In genomic region chr18:52936931-52937330, GRCh38 we compare ENCODE assay signal across 19 cellular contexts.
DNase-seq lines count a peak whose midpoint lies in the region; ATAC-seq and TF ChIP-seq lines count a peak whose summit lies in the region.
"Had no signal": no experiment of that assay in that cellular context is flagged by ENCODE, and none has a peak within 500 bp of the region (broad histone marks: within the 10 kb centered on the region; RNA-seq: fewer than 3 reads in every experiment).

No MANE protein-coding gene starts in this region.

- no peak overlapping the region for H3K27ac Mint-ChIP-seq in activated CD8-positive, alpha-beta T cell treated with anti-CD3 and anti-CD28 coated beads for 36 hours
- H3K27ac Mint-ChIP-seq: B cell; CD4-positive, alpha-beta T cell had no signal

- POLR2A ChIA-PET in activated CD8-positive, alpha-beta T cell treated with anti-CD3 and anti-CD28 coated beads for 36 hours (lab: Charles Lee): no interaction called here

- H3K4me3 Mint-ChIP-seq in activated CD8-positive, alpha-beta T cell treated with anti-CD3 and anti-CD28 coated beads for 36 hours: no peak overlapping the region
- H3K4me3 Mint-ChIP-seq: B cell; CD4-positive, alpha-beta T cell had no signal

- H3K36me3 Mint-ChIP-seq in activated CD8-positive, alpha-beta T cell treated with anti-CD3 and anti-CD28 coated beads for 36 hours (ENCODE audit: low read depth): no peaks in the 10 kb centered on the region

- intact Hi-C loops in activated CD8-positive, alpha-beta T cell treated with anti-CD3 and anti-CD28 coated beads for 36 hours (cut with micrococcal nuclease): no loop called here
- intact Hi-C loops in gastrocnemius medialis (cut with DNase I; ENCODE audit: low total_unique reads): no loop called here

- no peak for TF ChIP-seq POLR2A in gastrocnemius medialis (IDR thresholded peaks at IDR 0.05)

- H3K9me3 Mint-ChIP-seq in activated CD8-positive, alpha-beta T cell treated with anti-CD3 and anti-CD28 coated beads for 36 hours: peaks cover 5% of the 10 kb centered on the region

- DNase-seq in DMS53 treated with DMSO at 0.1 percent for 48 hours (lab: John Stamatoyannopoulos, UW; ENCODE audit: unreplicated experiment) (peak; percentile 96), NCI-H446 treated with DMSO at 0.1 percent for 48 hours (lab: John Stamatoyannopoulos, UW) (peak; percentile 3), astrocyte of the spinal cord (ENCODE audit: low read depth, low spot score) (peak; percentile 65), kidney tubule cell (ENCODE audit: low spot score) (peak; percentile 2), gastrocnemius medialis (no peak), NCI-H1092 (lab: John Stamatoyannopoulos, UW) (no peak), HuH-7.5 (ENCODE audit: low spot score) (no peak)
- no peak for DNase-seq in activated CD8-positive, alpha-beta T cell treated with anti-CD3 and anti-CD28 coated beads for 36 hours
- DNase-seq: ACHN; Calu3; CD4-positive, alpha-beta T cell; NCI-H146; NCI-H2107; NCI-H748 treated with DMSO at 0.1 percent for 48 hours; Peyer's patch; SHP77 treated with DMSO at 0.1 percent for 48 hours had no signal

- H3K36me3 ChIP-seq in gastrocnemius medialis: no peaks in the 10 kb centered on the region
- H3K36me3 ChIP-seq: Peyer's patch had no signal

- H3K27ac ChIP-seq in gastrocnemius medialis: no peak overlapping the region
- H3K27ac ChIP-seq: Peyer's patch had no signal

- no peaks in the 10 kb centered on the region for H3K4me1 ChIP-seq in gastrocnemius medialis
- H3K4me1 ChIP-seq: Peyer's patch had no signal

- CTCF ChIA-PET in activated CD8-positive, alpha-beta T cell treated with anti-CD3 and anti-CD28 coated beads for 36 hours (lab: Charles Lee): no interaction called here

- no peaks in the 10 kb centered on the region for H3K27me3 ChIP-seq in gastrocnemius medialis
- H3K27me3 ChIP-seq: Peyer's patch had no signal

- H3K4me3 ChIP-seq in astrocyte of the spinal cord (ENCODE audit: low read depth, low read length): no peak overlapping the region
- no peak overlapping the region for H3K4me3 ChIP-seq in gastrocnemius medialis
- H3K4me3 ChIP-seq: K562, Peyer's patch had no signal

- no peaks in the 10 kb centered on the region for H3K9me3 ChIP-seq in gastrocnemius medialis
- H3K9me3 ChIP-seq: Peyer's patch had no signal

- no peaks in the 10 kb centered on the region for H3K27me3 Mint-ChIP-seq in activated CD8-positive, alpha-beta T cell treated with anti-CD3 and anti-CD28 coated beads for 36 hours
- H3K27me3 Mint-ChIP-seq: B cell; CD4-positive, alpha-beta T cell had no signal

- no peak for TF ChIP-seq CTCF in astrocyte of the spinal cord (IDR thresholded peaks at IDR 0.05; ENCODE audit: low read depth, low read length)
- no peak for TF ChIP-seq CTCF in activated CD8-positive, alpha-beta T cell treated with anti-CD3 and anti-CD28 coated beads for 36 hours (IDR thresholded peaks at IDR 0.05)
- TF ChIP-seq CTCF in gastrocnemius medialis (IDR thresholded peaks at IDR 0.05 in 4 of 5, conservative IDR thresholded peaks at IDR 0.05 in 1 of 5): no peak

- in situ Hi-C loops in astrocyte of the spinal cord (cut with HindIII; ENCODE audit: low sequenced_read_pairs) (no loop called here), gastrocnemius medialis (cut with MboI; ENCODE audit: low sequenced_read_pairs in 4 of 4) (no loop called here)

- H3K4me1 Mint-ChIP-seq in activated CD8-positive, alpha-beta T cell treated with anti-CD3 and anti-CD28 coated beads for 36 hours (ENCODE audit: low read depth): no peaks in the 10 kb centered on the region
- H3K4me1 Mint-ChIP-seq: B cell had no signal

- ATAC-seq in activated CD8-positive, alpha-beta T cell treated with anti-CD3 and anti-CD28 coated beads for 36 hours: no peak
- no peak for ATAC-seq in gastrocnemius medialis
- ATAC-seq: HCT116, K562 had no signal

Comparison
In these comparisons a context has a peak if more than half of its experiments do, and no peak if none do; other contexts are left out.
1. DNase-seq: peak in DMS53 treated with DMSO at 0.1 percent for 48 hours (single experiment), NCI-H446 treated with DMSO at 0.1 percent for 48 hours (single experiment), astrocyte of the spinal cord (single experiment) and kidney tubule cell (single experiment); none in activated CD8-positive, alpha-beta T cell treated with anti-CD3 and anti-CD28 coated beads for 36 hours (single experiment), gastrocnemius medialis (0 of 2), NCI-H1092 (single experiment) and HuH-7.5 (single experiment).